8 cellular contexts compared by ENCODE assay signal in genomic region chr6:84228198-84228543, GRCh38. TPM values are rescaled to one million over a fixed set of nuclear protein-coding genes. Genes with fewer than 3 reads are reported as not detected.
DNase-seq lines count a peak whose midpoint lies in the region; ATAC-seq and TF ChIP-seq lines count a peak whose summit lies in the region.

No MANE protein-coding gene starts in this region.

- H3K4me1 ChIP-seq in DND-41 (ENCODE audit: insufficient read depth, low read length), result peaks cover 30% of the 10 kb centered on the region

- H3K27ac Mint-ChIP-seq in central memory CD8-positive, alpha-beta T cell (ENCODE audit: low read depth), result peak overlapping the region; percentile 89

- H3K36me3 ChIP-seq in DND-41 (ENCODE audit: insufficient read depth, low read length), result peaks cover 5% of the 10 kb centered on the region; the same call in 1 of the 2 replicates
- H3K36me3 ChIP-seq in neural cell (ENCODE audit: insufficient read depth, low read length), result no peaks in the 10 kb centered on the region

- H4K20me1 ChIP-seq in DND-41 (ENCODE audit: insufficient read depth, low read length) (no peaks in the 10 kb centered on the region), neural cell (ENCODE audit: insufficient read depth) (no peaks in the 10 kb centered on the region)

- H3K4me1 Mint-ChIP-seq in central memory CD8-positive, alpha-beta T cell, result peaks cover 10% of the 10 kb centered on the region

- H3K4me2 ChIP-seq in DND-41 (ENCODE audit: insufficient read depth, low read length) (peak overlapping the region; percentile 96), neural cell (ENCODE audit: low read length) (no peak overlapping the region)

- H2AFZ ChIP-seq in DND-41 (ENCODE audit: low read depth, low read length), result peak overlapping the region; percentile 99
- peak overlapping the region; percentile 84 for H2AFZ ChIP-seq in neural cell (ENCODE audit: low read depth, low read length)

- no peaks in the 10 kb centered on the region for H3K9me3 Mint-ChIP-seq in central memory CD8-positive, alpha-beta T cell

- H3K4me3 Mint-ChIP-seq in central memory CD8-positive, alpha-beta T cell, result peak overlapping the region; percentile 99

- H3K79me2 ChIP-seq in DND-41 (ENCODE audit: insufficient read depth, low read length), result peaks cover 10% of the 10 kb centered on the region
- H3K79me2 ChIP-seq in neural cell (replicated peaks; ENCODE audit: insufficient read depth, low read length), result peaks cover 19% of the 10 kb centered on the region

- no peaks in the 10 kb centered on the region for H3F3A ChIP-seq in neural cell (ENCODE audit: insufficient read depth, low read length, poor library complexity, severe bottlenecking)

- H3K9me3 ChIP-seq in DND-41 (ENCODE audit: insufficient read depth, low read length, severe bottlenecking) (no peaks in the 10 kb centered on the region), neural cell (ENCODE audit: low read length) (no peaks in the 10 kb centered on the region)

- no peak for DNase-seq in DND-41
- no peak for DNase-seq in central memory CD8-positive, alpha-beta T cell (ENCODE audit: low spot score in 2 of 2)
- no peak for DNase-seq in iPS-NIHi11 (ENCODE audit: low spot score)
- DNase-seq in occipital lobe (lab: John Stamatoyannopoulos, UW), result no peak

- no peak for TF ChIP-seq EP300 in neural cell (conservative IDR thresholded peaks at IDR 0.05; ENCODE audit: poor library complexity, severe bottlenecking)

- TF ChIP-seq CTCF in DND-41 (IDR thresholded peaks at IDR 0.05; ENCODE audit: borderline replicate concordance, extremely low read depth, low read length, poor library complexity, severe bottlenecking), result no peak
- TF ChIP-seq CTCF in neural cell (IDR thresholded peaks at IDR 0.05; ENCODE audit: poor library complexity, severe bottlenecking), result no peak

- H3K27ac ChIP-seq in DND-41 (ENCODE audit: low read length), result peak overlapping the region; percentile 84; the same call in 1 of the 2 replicates
- H3K27ac ChIP-seq in neural cell (ENCODE audit: low read length), result no peak overlapping the region

- H3K9ac ChIP-seq in DND-41 (ENCODE audit: low read depth, low read length) (peak overlapping the region; percentile 65), neural cell (ENCODE audit: low read length) (peak overlapping the region; percentile 76)

- H3K36me3 Mint-ChIP-seq in central memory CD8-positive, alpha-beta T cell (ENCODE audit: insufficient read depth), result peaks cover 5% of the 10 kb centered on the region

- H3K4me3 ChIP-seq in DND-41 (ENCODE audit: low read depth in 1 of 2, low read length in 2 of 2) (peak overlapping the region; percentile 53 to 94; a peak in 3 of 4 replicates), neural cell (ENCODE audit: low read length) (peak overlapping the region; percentile 77)

- H3K27me3 Mint-ChIP-seq in central memory CD8-positive, alpha-beta T cell, result peaks cover 18% of the 10 kb centered on the region

- H3K27me3 ChIP-seq in DND-41 (ENCODE audit: insufficient read depth, low read length, poor library complexity), result no peaks in the 10 kb centered on the region
- peaks cover 12% of the 10 kb centered on the region for H3K27me3 ChIP-seq in neural cell (ENCODE audit: insufficient read depth, low read depth, low read length)

- no peak for TF ChIP-seq RAD21 in neural cell (conservative IDR thresholded peaks at IDR 0.05)

- H3K9me2 ChIP-seq in neural cell (ENCODE audit: insufficient read depth, low read length), result no peaks in the 10 kb centered on the region

- ATAC-seq in DND-41 (ENCODE audit: insufficient read depth, low read depth) (peak; percentile 7; the same call in 1 of the 3 replicates), HG03432 (IDR thresholded peaks at IDR 0.05; ENCODE audit: unreplicated experiment) (peak; percentile 1), HG02970 (IDR thresholded peaks at IDR 0.05; ENCODE audit: low FRiP score, unreplicated experiment) (no peak), GM18867 (IDR thresholded peaks at IDR 0.05; ENCODE audit: unreplicated experiment) (no peak)
- peak; percentile 4 for ATAC-seq in central memory CD8-positive, alpha-beta T cell (replicated peaks; ENCODE audit: extremely low read depth, poor library complexity, severe bottlenecking)

TF ChIP-seq in neural cell, 6 proteins besides CTCF, POLR2A, EP300 and RAD21:
- TF ChIP-seq POLR2AphosphoS5 (IDR thresholded peaks at IDR 0.05) (no peak), EZH2 (IDR thresholded peaks at IDR 0.05; ENCODE audit: borderline replicate concordance, insufficient read depth, low read length, poor library complexity, severe bottlenecking) (no peak), REST (IDR thresholded peaks at IDR 0.05; ENCODE audit: borderline replicate concordance) (no peak), MXI1 (conservative IDR thresholded peaks at IDR 0.05; ENCODE audit: poor library complexity, severe bottlenecking) (no peak), SMC3 (conservative IDR thresholded peaks at IDR 0.05; ENCODE audit: poor library complexity) (no peak), TAF1 (IDR thresholded peaks at IDR 0.05; ENCODE audit: low read depth) (no peak)

RNA-seq across cellular contexts. Expression of gene CEP162, which starts 0.7 kb away (rescaled TPM):
- 10.9 and 19.3 TPM in 2 replicates for polyA plus RNA-seq in neural cell
- 36.0 and 39.6 TPM in 2 replicates for polyA minus RNA-seq in neural cell
- 49.4 TPM for total RNA-seq in occipital lobe

Comparison
In these comparisons a context has a peak if more than half of its experiments do, and no peak if none do; other contexts are left out.
1. ATAC-seq: peak in DND-41 (single experiment), HG03432 (single experiment) and central memory CD8-positive, alpha-beta T cell (single experiment); none in HG02970 (single experiment) and GM18867 (single experiment).